In the genomic region with DNA sequence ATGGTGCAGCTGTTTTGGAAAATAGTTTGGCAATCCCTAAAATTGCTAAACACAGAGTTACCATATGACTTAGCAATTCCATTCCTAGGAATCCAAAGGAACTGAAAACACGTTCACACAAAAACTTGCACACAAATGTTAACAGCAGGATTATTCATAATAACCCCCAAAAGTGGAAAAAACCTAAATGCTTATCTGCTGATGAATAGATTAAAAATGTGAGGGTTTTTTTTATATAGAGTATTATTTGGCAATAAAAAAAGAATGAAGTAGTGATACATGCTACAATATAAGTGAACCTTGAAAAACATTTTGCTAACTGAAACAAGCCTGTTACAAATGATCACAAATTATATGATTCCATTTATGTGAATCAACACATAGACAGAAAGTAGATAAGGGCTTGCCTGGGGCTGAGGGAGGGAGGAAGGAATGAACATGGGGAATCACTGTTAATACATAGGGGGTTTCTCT, we compare ENCODE assay signal across 28 cellular contexts. TPM values are rescaled to one million over a fixed set of nuclear protein-coding genes. Genes with fewer than 3 reads are reported as not detected.
A peak's percentile ranks its signal among the peaks of the same experiment; 100 is the strongest.
DNase-seq lines count a peak whose midpoint lies in the region; ATAC-seq and TF ChIP-seq lines count a peak whose summit lies in the region.
"Had no signal": no experiment of that assay in that cellular context is flagged by ENCODE, and none has a peak within 500 bp of the region (broad histone marks: within the 10 kb centered on the region; RNA-seq: fewer than 3 reads in every experiment).

No MANE protein-coding gene starts in this region.

- no peaks in the 10 kb centered on the region for H3K27me3 ChIP-seq in mammary epithelial cell (ENCODE audit: insufficient read depth, low read length)
- H3K27me3 ChIP-seq in breast epithelium: no peaks in the 10 kb centered on the region
- no peaks in the 10 kb centered on the region for H3K27me3 ChIP-seq in RWPE2 (ENCODE audit: insufficient read depth, poor library complexity, severe bottlenecking)
- H3K27me3 ChIP-seq: esophagus squamous epithelium, SJCRH30 had no signal

- H3K9ac ChIP-seq in mammary epithelial cell (ENCODE audit: insufficient read depth, low read length): no peak overlapping the region

- WGBS in mammary epithelial cell (ENCODE audit: low coverage, missing lambda C conversion rate): 32% methylated on average over 1 of the region's 1 CpG

- H3K4me1 ChIP-seq in mammary epithelial cell (ENCODE audit: insufficient read depth, low read length) (peaks cover 3% of the 10 kb centered on the region), breast epithelium (no peaks in the 10 kb centered on the region), RWPE2 (ENCODE audit: insufficient read depth, poor library complexity, severe bottlenecking) (peaks cover 3% of the 10 kb centered on the region)
- H3K4me1 ChIP-seq: esophagus squamous epithelium, psoas muscle, SJCRH30, suprapubic skin had no signal

- H3K36me3 ChIP-seq in mammary epithelial cell (ENCODE audit: insufficient read depth, low read length) (no peaks in the 10 kb centered on the region), breast epithelium (no peaks in the 10 kb centered on the region), RWPE2 (ENCODE audit: low read depth) (no peaks in the 10 kb centered on the region)
- H3K36me3 ChIP-seq: esophagus squamous epithelium, SJCRH30, suprapubic skin, WERI-Rb-1 had no signal

- TF ChIP-seq POLR2A in breast epithelium (IDR thresholded peaks at IDR 0.05): no peak

- H4K20me1 ChIP-seq in mammary epithelial cell (ENCODE audit: insufficient read depth, low read length): no peaks in the 10 kb centered on the region

- peak; percentile 14 for DNase-seq in mammary epithelial cell
- DNase-seq in breast epithelium (ENCODE audit: low spot score in 2 of 2): no peak
- no peak for DNase-seq in RWPE2 (ENCODE audit: low spot score)
- DNase-seq in fibroblast of pulmonary artery (ENCODE audit: low read depth): peak; percentile 47
- DNase-seq in stimulated activated CD4-positive, alpha-beta T cell treated with anti-CD3 and anti-CD28 coated beads, Interleukin-4, amount 100 ng/mL, for 24 hours: no peak
- no peak for DNase-seq in activated gamma-delta T cell (lab: John Stamatoyannopoulos, UW)
- DNase-seq in HuH-7 (ENCODE audit: low spot score): no peak
- DNase-seq in T1000 (lab: John Stamatoyannopoulos, UW): no peak
- DNase-seq: activated CD4-positive, alpha-beta memory T cell treated with anti-CD3 and anti-CD28 coated beads for 36 hours; activated naive CD4-positive, alpha-beta T cell treated with anti-CD3 and anti-CD28 coated beads, Interleukin-2, amount 50 U/mL, for 16 hours; activated T-cell treated with anti-CD3 and anti-CD28 coated beads, Interleukin-2, amount 50 U/mL, for 24 hours; CD8-positive, alpha-beta T cell; DND-41; effector CD4-positive, alpha-beta T cell; esophagus squamous epithelium; H7; hypothalamus; kidney glomerular epithelial cell; NCI-H524 treated with DMSO at 0.1 percent for 48 hours; nephron progenitor cell; psoas muscle; SJCRH30; stimulated activated CD8-positive, alpha-beta memory T cell treated with anti-CD3 and anti-CD28 coated beads, Interleukin-4, amount 100 ng/mL, for 48 hours; T-helper 17 cell; WERI-Rb-1 had no signal

- intact Hi-C loops in mammary epithelial cell (cut with micrococcal nuclease): no loop called here
- intact Hi-C loops in breast epithelium (cut with DNase I; ENCODE audit: low total_unique reads): loop anchor here (10.0 kb wide), 1 partner anchor 1163 kb away; no protein-coding TSS in a partner anchor

- H3K4me3 ChIP-seq in mammary epithelial cell (replicated peaks in 1 of 3; ENCODE audit: insufficient read depth in 1 of 3, low read depth in 2 of 3, low read length in 3 of 3): no peak overlapping the region
- no peak overlapping the region for H3K4me3 ChIP-seq in breast epithelium
- H3K4me3 ChIP-seq in RWPE2 (ENCODE audit: severe bottlenecking): no peak overlapping the region
- H3K4me3 ChIP-seq in fibroblast of pulmonary artery (replicated peaks; ENCODE audit: low read depth, low read length): no peak overlapping the region
- H3K4me3 ChIP-seq: esophagus squamous epithelium, psoas muscle, SJCRH30, smooth muscle cell, suprapubic skin had no signal

- peak; percentile 41; the same call in 1 of the 3 replicates for ATAC-seq in RWPE2 (ENCODE audit: low read depth)
- ATAC-seq: CD8-positive, alpha-beta T cell; psoas muscle; T-helper 17 cell had no signal

- CTCF ChIA-PET in mammary epithelial cell (lab: Charles Lee; ENCODE audit: low non-redundant PET): no interaction called here

- H3K79me2 ChIP-seq in mammary epithelial cell (ENCODE audit: insufficient read depth, low read length): no peaks in the 10 kb centered on the region

- H2AFZ ChIP-seq in mammary epithelial cell (ENCODE audit: low read depth, low read length): no peak overlapping the region

- no peak overlapping the region for H3K4me2 ChIP-seq in mammary epithelial cell (ENCODE audit: insufficient read depth, low read depth, low read length)
- H3K4me2 ChIP-seq: smooth muscle cell had no signal

- BruUV-seq in mammary epithelial cell (replicated peaks; lab: Mats Ljungman, UMichigan): no TSS peak

- in situ Hi-C loops in mammary epithelial cell (cut with MboI; ENCODE audit: low sequenced_read_pairs in 2 of 2): no loop called here

- dilution Hi-C loops in mammary epithelial cell (cut with HindIII; ENCODE audit: low sequenced_read_pairs): no loop called here

- H3K9me3 ChIP-seq in mammary epithelial cell (replicated peaks; ENCODE audit: insufficient read depth, low read length) (no peaks in the 10 kb centered on the region), breast epithelium (no peaks in the 10 kb centered on the region), RWPE2 (ENCODE audit: severe bottlenecking) (no peaks in the 10 kb centered on the region)
- H3K9me3 ChIP-seq: esophagus squamous epithelium, psoas muscle, SJCRH30, suprapubic skin had no signal

- TF ChIP-seq CTCF in mammary epithelial cell (conservative IDR thresholded peaks at IDR 0.05 in 1 of 2, IDR thresholded peaks at IDR 0.05 in 1 of 2; ENCODE audit: extremely low read depth in 1 of 2, insufficient read depth in 1 of 2, low read depth in 1 of 2, low read length in 2 of 2) (no peak), breast epithelium (IDR thresholded peaks at IDR 0.05) (no peak), RWPE2 (IDR thresholded peaks at IDR 0.05; ENCODE audit: poor library complexity, severe bottlenecking) (no peak), fibroblast of pulmonary artery (IDR thresholded peaks at IDR 0.05; ENCODE audit: low read length, missing control alignments) (no peak)

- no peak overlapping the region for H3K27ac ChIP-seq in mammary epithelial cell (ENCODE audit: insufficient read depth, low read depth, low read length)
- H3K27ac ChIP-seq in breast epithelium: no peak overlapping the region
- H3K27ac ChIP-seq in RWPE2 (ENCODE audit: poor library complexity, severe bottlenecking): peak overlapping the region; percentile 6
- H3K27ac ChIP-seq: 22Rv1, esophagus squamous epithelium, psoas muscle, SJCRH30, suprapubic skin, WERI-Rb-1 had no signal

RNA-seq across cellular contexts. Expression of a gene that starts 45.1 kb away (rescaled TPM):
- total RNA-seq in mammary epithelial cell (100 to 1,000 TPM; 160 to 219 TPM), breast epithelium (100 to 1,000 TPM; 191 to 209 (median 193) TPM)
- 52.8 TPM for polyA plus RNA-seq in mammary epithelial cell
- 319 TPM for polyA minus RNA-seq in mammary epithelial cell

Comparison
In these comparisons a context has a peak if more than half of its experiments do, and no peak if none do; other contexts are left out.
1. DNase-seq: peak in mammary epithelial cell (single experiment) and fibroblast of pulmonary artery (single experiment); none in breast epithelium (0 of 2), RWPE2 (single experiment), stimulated activated CD4-positive, alpha-beta T cell treated with anti-CD3 and anti-CD28 coated beads, Interleukin-4, amount 100 ng/mL, for 24 hours (single experiment), activated gamma-delta T cell (single experiment), HuH-7 (single experiment) and T1000 (single experiment).